In the genomic region with DNA sequence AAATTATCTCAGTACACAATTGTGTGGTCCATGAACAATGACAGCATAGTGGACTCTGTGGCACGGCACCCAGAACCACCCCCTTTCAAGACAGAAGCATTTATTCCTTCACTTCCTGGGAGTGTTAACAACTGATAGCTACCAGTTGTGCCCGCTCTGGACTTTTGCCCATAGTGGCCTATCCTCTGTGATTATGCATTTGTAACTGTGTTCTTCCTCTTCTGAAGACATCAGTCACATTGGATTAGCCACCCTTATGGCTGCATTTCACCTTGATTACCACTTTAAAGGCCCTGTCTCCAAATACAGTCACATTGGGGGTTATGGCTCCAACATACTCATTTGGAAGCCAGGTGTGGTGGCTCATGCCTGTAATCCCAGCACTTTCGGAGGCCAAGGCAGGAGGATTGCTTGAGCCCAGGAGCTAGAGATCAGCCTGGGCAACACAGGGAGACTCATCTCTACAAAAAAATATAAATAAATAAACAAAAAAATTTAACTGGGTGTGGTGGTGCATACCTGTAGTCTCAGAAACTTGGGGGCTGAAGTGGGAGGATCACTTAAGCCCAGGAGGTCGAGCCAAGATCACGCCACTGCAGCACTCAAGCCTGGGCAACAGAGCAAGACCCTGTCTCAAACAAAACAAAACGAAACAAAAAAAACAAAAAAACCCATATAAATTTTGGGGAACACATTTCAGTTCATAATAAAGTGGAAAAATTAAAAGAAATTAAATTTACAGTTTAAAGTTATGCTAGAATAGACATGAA, we compare ENCODE assay signal across 27 cellular contexts.
"Had no signal": no experiment of that assay in that cellular context is flagged by ENCODE, and none has a peak within 500 bp of the region (broad histone marks: within the 10 kb centered on the region; RNA-seq: fewer than 3 reads in every experiment).

No MANE protein-coding gene starts in this region.

- ATAC-seq: activated T-cell treated with anti-CD3 and anti-CD28 coated beads, Interleukin-2, amount 50 U/mL, for 72 hours; PC-3; T-cell had no signal

- H3K4me3 ChIP-seq: breast epithelium had no signal

- H3K27me3 Mint-ChIP-seq: activated CD4-positive, alpha-beta memory T cell treated with anti-CD3 and anti-CD28 coated beads, Interleukin-2, amount 10 ng/mL, durations not matched to agents 7 days and 5 days; T-cell had no signal

- H3K36me3 Mint-ChIP-seq: activated naive CD4-positive, alpha-beta T cell treated with anti-CD3 and anti-CD28 coated beads, Interleukin-2, amount 10 ng/mL, durations not matched to agents 7 days and 5 days; activated naive CD8-positive, alpha-beta T cell treated with anti-CD3 and anti-CD28 coated beads, Interleukin-2, amount 10 ng/mL, durations not matched to agents 7 days and 5 days; T-cell had no signal

- H3K27me3 ChIP-seq: breast epithelium had no signal

- DNase-seq: activated B cell treated with CpG ODN at 0.5 μM for 24 hours; activated CD4-positive, alpha-beta memory T cell treated with anti-CD3 and anti-CD28 coated beads, Interleukin-2, amount 10 ng/mL, durations not matched to agents 7 days and 5 days; activated CD4-positive, alpha-beta T cell treated with anti-CD3 and anti-CD28 coated beads for 1 hour; activated CD4-positive, alpha-beta T cell treated with anti-CD3 and anti-CD28 coated beads, Interleukin-2, amount 50 U/mL, for 1 hour; activated CD8-positive, alpha-beta memory T cell treated with anti-CD3 and anti-CD28 coated beads, Interleukin-2, amount 50 U/mL, for 4 hours; activated gamma-delta T cell treated with Interleukin-2 at 50 U/mL for 16 hours; activated naive CD4-positive, alpha-beta T cell treated with anti-CD3 and anti-CD28 coated beads, Interleukin-2, amount 10 ng/mL, durations not matched to agents 7 days and 5 days; activated naive CD8-positive, alpha-beta T cell treated with anti-CD3 and anti-CD28 coated beads, Interleukin-2, amount 10 ng/mL, durations not matched to agents 7 days and 5 days; activated T-cell treated with anti-CD3 and anti-CD28 coated beads, Interleukin-2, amount 50 U/mL, for 72 hours; aorta; caudate nucleus; Kasumi-1; KBM-7; NCI-H1105 treated with DMSO at 0.1 percent for 48 hours; NCI-H1436 treated with DMSO at 0.1 percent for 48 hours; NCI-H187; NCI-H2081; NCI-H510A treated with DMSO at 0.1 percent for 48 hours; NCI-H69; NK-92 treated with Interleukin-12 subunit alpha and Interleukin-12 subunit beta, amount 100 ng/mL, for 24 hours; PC-3; SIG-M5; T-cell; T-helper 2 cell; T1000 had no signal

- H3K9me3 Mint-ChIP-seq: activated CD4-positive, alpha-beta memory T cell treated with anti-CD3 and anti-CD28 coated beads, Interleukin-2, amount 10 ng/mL, durations not matched to agents 7 days and 5 days; activated naive CD4-positive, alpha-beta T cell treated with anti-CD3 and anti-CD28 coated beads, Interleukin-2, amount 10 ng/mL, durations not matched to agents 7 days and 5 days; activated T-cell treated with anti-CD3 and anti-CD28 coated beads, Interleukin-2, amount 50 U/mL, for 72 hours; activated T-helper 2 cell treated with anti-CD3 and anti-CD28 coated beads, Interferon-gamma antibody, Interleukin-2, Interleukin-4, amounts not matched to agents 10 μg/mL and 5 μg/mL and 100 μg/mL, durations not matched to agents 14 hours and 24 hours and 36 hours; T-cell had no signal

- H3K36me3 ChIP-seq: breast epithelium had no signal

- H3K27ac ChIP-seq: breast epithelium had no signal

- H3K9me3 ChIP-seq: breast epithelium had no signal

- H3K4me3 Mint-ChIP-seq: activated B cell treated with CpG ODN at 0.5 μM for 24 hours; activated CD4-positive, alpha-beta memory T cell treated with anti-CD3 and anti-CD28 coated beads, Interleukin-2, amount 10 ng/mL, durations not matched to agents 7 days and 5 days; activated naive CD4-positive, alpha-beta T cell treated with anti-CD3 and anti-CD28 coated beads, Interleukin-2, amount 10 ng/mL, durations not matched to agents 7 days and 5 days; activated naive CD8-positive, alpha-beta T cell treated with anti-CD3 and anti-CD28 coated beads, Interleukin-2, amount 10 ng/mL, durations not matched to agents 7 days and 5 days; activated T-cell treated with anti-CD3 and anti-CD28 coated beads, Interleukin-2, amount 50 U/mL, for 72 hours; T-cell had no signal

- H3K27ac Mint-ChIP-seq: activated B cell treated with CpG ODN at 0.5 μM for 24 hours; activated CD4-positive, alpha-beta memory T cell treated with anti-CD3 and anti-CD28 coated beads, Interleukin-2, amount 10 ng/mL, durations not matched to agents 7 days and 5 days; activated naive CD4-positive, alpha-beta T cell treated with anti-CD3 and anti-CD28 coated beads, Interleukin-2, amount 10 ng/mL, durations not matched to agents 7 days and 5 days; activated naive CD8-positive, alpha-beta T cell treated with anti-CD3 and anti-CD28 coated beads, Interleukin-2, amount 10 ng/mL, durations not matched to agents 7 days and 5 days; activated T-cell treated with anti-CD3 and anti-CD28 coated beads, Interleukin-2, amount 50 U/mL, for 72 hours; activated T-helper 2 cell treated with anti-CD3 and anti-CD28 coated beads, Interferon-gamma antibody, Interleukin-2, Interleukin-4, amounts not matched to agents 10 μg/mL and 5 μg/mL and 100 μg/mL, durations not matched to agents 14 hours and 24 hours and 36 hours; T-cell had no signal

- H3K4me1 ChIP-seq: breast epithelium had no signal
